In the genomic region with DNA sequence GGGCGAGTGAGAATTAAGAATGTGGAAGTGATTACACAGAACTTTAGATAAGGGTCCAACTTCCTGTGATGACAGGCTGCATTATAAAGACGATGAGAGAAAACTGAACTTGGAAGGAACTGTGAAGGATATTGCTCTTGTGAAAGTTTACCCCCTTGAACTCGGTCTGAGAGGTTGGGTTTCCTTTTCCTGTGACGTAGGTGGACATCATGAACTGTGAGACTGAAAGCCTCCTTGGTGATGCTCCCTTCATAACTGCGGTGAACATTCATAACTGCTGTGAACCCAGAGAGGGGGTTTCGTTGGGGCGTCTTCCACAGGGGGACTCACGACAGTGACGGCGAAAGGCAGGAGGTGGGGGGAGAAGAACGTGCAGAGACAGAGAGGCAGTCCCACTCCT, we compare ENCODE assay signal across 16 cellular contexts. TPM values are rescaled to one million over a fixed set of nuclear protein-coding genes. Genes with fewer than 3 reads are reported as not detected.
A peak's percentile ranks its signal among the peaks of the same experiment; 100 is the strongest.
DNase-seq lines count a peak whose midpoint lies in the region; ATAC-seq lines count a peak whose summit lies in the region.
"Had no signal": no experiment of that assay in that cellular context is flagged by ENCODE, and none has a peak within 500 bp of the region (broad histone marks: within the 10 kb centered on the region; RNA-seq: fewer than 3 reads in every experiment).

No MANE protein-coding gene starts in this region.

- no peaks in the 10 kb centered on the region for H3K36me3 Mint-ChIP-seq in activated naive CD4-positive, alpha-beta T cell treated with anti-CD3 and anti-CD28 coated beads, Interleukin-2, amount 50 U/mL, for 72 hours
- peaks cover 6% of the 10 kb centered on the region for H3K36me3 Mint-ChIP-seq in central memory CD8-positive, alpha-beta T cell (ENCODE audit: insufficient read depth)
- no peaks in the 10 kb centered on the region for H3K36me3 Mint-ChIP-seq in stimulated activated naive CD8-positive, alpha-beta T cell treated with anti-CD3 and anti-CD28 coated beads, Interleukin-15, Interleukin-2, amounts not matched to agents 100 ng/mL and 50 ng/mL, for 24 hours (ENCODE audit: low read depth)

- no peak overlapping the region for H3K4me3 Mint-ChIP-seq in central memory CD8-positive, alpha-beta T cell
- H3K4me3 Mint-ChIP-seq in stimulated activated naive CD8-positive, alpha-beta T cell treated with anti-CD3 and anti-CD28 coated beads, Interleukin-15, Interleukin-2, amounts not matched to agents 100 ng/mL and 50 ng/mL, for 24 hours, result no peak overlapping the region
- H3K4me3 Mint-ChIP-seq: H9 had no signal

- ATAC-seq in activated naive CD4-positive, alpha-beta T cell treated with anti-CD3 and anti-CD28 coated beads, Interleukin-2, amount 50 U/mL, for 72 hours, result peak; percentile 41 to 73
- peak; percentile 97 for ATAC-seq in central memory CD8-positive, alpha-beta T cell (replicated peaks; ENCODE audit: extremely low read depth, poor library complexity, severe bottlenecking)
- ATAC-seq: left ventricle myocardium superior had no signal

- H3K27ac Mint-ChIP-seq in activated naive CD4-positive, alpha-beta T cell treated with anti-CD3 and anti-CD28 coated beads, Interleukin-2, amount 50 U/mL, for 72 hours, result peak overlapping the region in 1 of 2 donors; percentile 25
- H3K27ac Mint-ChIP-seq in central memory CD8-positive, alpha-beta T cell (ENCODE audit: low read depth), result peak overlapping the region; percentile 93
- peak overlapping the region; percentile 0 for H3K27ac Mint-ChIP-seq in stimulated activated naive CD8-positive, alpha-beta T cell treated with anti-CD3 and anti-CD28 coated beads, Interleukin-15, Interleukin-2, amounts not matched to agents 100 ng/mL and 50 ng/mL, for 24 hours
- H3K27ac Mint-ChIP-seq: H9 had no signal

- no peaks in the 10 kb centered on the region for H3K9me3 Mint-ChIP-seq in activated naive CD4-positive, alpha-beta T cell treated with anti-CD3 and anti-CD28 coated beads, Interleukin-2, amount 50 U/mL, for 72 hours
- no peaks in the 10 kb centered on the region for H3K9me3 Mint-ChIP-seq in central memory CD8-positive, alpha-beta T cell
- H3K9me3 Mint-ChIP-seq in stimulated activated naive CD8-positive, alpha-beta T cell treated with anti-CD3 and anti-CD28 coated beads, Interleukin-15, Interleukin-2, amounts not matched to agents 100 ng/mL and 50 ng/mL, for 24 hours, result no peaks in the 10 kb centered on the region
- H3K9me3 Mint-ChIP-seq: H9 had no signal

- peaks cover 36% of the 10 kb centered on the region for H3K4me1 Mint-ChIP-seq in central memory CD8-positive, alpha-beta T cell
- H3K4me1 Mint-ChIP-seq in stimulated activated naive CD8-positive, alpha-beta T cell treated with anti-CD3 and anti-CD28 coated beads, Interleukin-15, Interleukin-2, amounts not matched to agents 100 ng/mL and 50 ng/mL, for 24 hours (ENCODE audit: low read depth), result peaks cover 49% of the 10 kb centered on the region

- H3K27me3 Mint-ChIP-seq in central memory CD8-positive, alpha-beta T cell, result no peaks in the 10 kb centered on the region
- H3K27me3 Mint-ChIP-seq in stimulated activated naive CD8-positive, alpha-beta T cell treated with anti-CD3 and anti-CD28 coated beads, Interleukin-15, Interleukin-2, amounts not matched to agents 100 ng/mL and 50 ng/mL, for 24 hours, result peaks cover 32% of the 10 kb centered on the region

- DNase-seq in activated naive CD4-positive, alpha-beta T cell treated with anti-CD3 and anti-CD28 coated beads, Interleukin-2, amount 50 U/mL, for 72 hours (ENCODE audit: low spot score in 2 of 2), result no peak
- no peak for DNase-seq in activated naive CD4-positive, alpha-beta T cell (lab: John Stamatoyannopoulos, UW)
- DNase-seq in SKM-1 treated with dmso at 0.1 percent for 144 hours (lab: John Stamatoyannopoulos, UW; ENCODE audit: unreplicated experiment) (peak; percentile 66), 8988T (no peak), dedifferentiated amniotic fluid mesenchymal stem cell (ENCODE audit: extremely low spot score) (no peak)
- peak in 1 of 2 donors; percentile 63 for DNase-seq in central memory CD8-positive, alpha-beta T cell (ENCODE audit: low spot score in 2 of 2)
- DNase-seq in activated effector memory CD4-positive, alpha-beta T cell treated with Interleukin-2 at 50 U/mL for 16 hours, result no peak
- DNase-seq: DMS79, H9, hypothalamus, left ventricle myocardium superior, NCI-H524, small intestine had no signal

RNA-seq across cellular contexts. Expression of a gene that starts 1.9 kb away (rescaled TPM):
- total RNA-seq in activated naive CD4-positive, alpha-beta T cell treated with anti-CD3 and anti-CD28 coated beads, Interleukin-2, amount 50 U/mL, for 72 hours, result not detected
- total RNA-seq: cerebellum, H9 had no signal

RNA-seq across cellular contexts. Expression of a gene that starts 44.1 kb away (rescaled TPM):
- not detected for total RNA-seq in activated naive CD4-positive, alpha-beta T cell treated with anti-CD3 and anti-CD28 coated beads, Interleukin-2, amount 50 U/mL, for 72 hours
- total RNA-seq: cerebellum, esophagus muscularis mucosa, left ventricle myocardium superior had no signal
